2 cellular contexts compared by ENCODE assay signal in genomic region chr1:234681065-234681464, GRCh38.
TF ChIP-seq lines count a peak whose summit lies in the region.

No MANE protein-coding gene starts in this region.

TF ChIP-seq in K562, 482 proteins besides CTCF, POLR2A, EP300 and RAD21 (continued from another document):
- no peak for TF ChIP-seq PRDM10 (IDR thresholded peaks at IDR 0.05; ENCODE audit: partially characterized antibody)
- no peak for TF ChIP-seq HDAC6 (IDR thresholded peaks at IDR 0.05; ENCODE audit: low read depth, low read length)
- TF ChIP-seq SPI1 (IDR thresholded peaks at IDR 0.05; ENCODE audit: borderline replicate concordance, low read depth, low read length) = no peak
- TF ChIP-seq ZNF444 (CRISPR knock-in tag; IDR thresholded peaks at IDR 0.05) = no peak
- TF ChIP-seq EP400 (IDR thresholded peaks at IDR 0.05) = no peak
- no peak for TF ChIP-seq ZNF609 (CRISPR knock-in tag; IDR thresholded peaks at IDR 0.05; ENCODE audit: borderline replicate concordance)
- TF ChIP-seq ZNF274 (IDR thresholded peaks at IDR 0.05; ENCODE audit: borderline replicate concordance, low read depth, low read length) = no peak
- no peak for TF ChIP-seq CEBPB (tag; IDR thresholded peaks at IDR 0.05)
- no peak for TF ChIP-seq ZNF655 (CRISPR knock-in tag; IDR thresholded peaks at IDR 0.05)
- no peak for TF ChIP-seq PHB (CRISPR knock-in tag; IDR thresholded peaks at IDR 0.05)
- no peak for TF ChIP-seq ZNF561 (CRISPR knock-in tag; conservative IDR thresholded peaks at IDR 0.05)
- TF ChIP-seq HMG20B (CRISPR knock-in tag; IDR thresholded peaks at IDR 0.05) = no peak
- no peak for TF ChIP-seq RBM34 (IDR thresholded peaks at IDR 0.05; ENCODE audit: borderline replicate concordance, insufficient read depth, low read length)
- no peak for TF ChIP-seq DNMT1 (IDR thresholded peaks at IDR 0.05)
TF ChIP-seq in K562: peak in this region for 0.

TF ChIP-seq in HEK293T, 16 proteins besides CTCF, POLR2A, EP300 and RAD21 (continued from another document):
- TF ChIP-seq LEF1 (IDR thresholded peaks at IDR 0.05; ENCODE audit: borderline replicate concordance) (no peak), NFRKB (IDR thresholded peaks at IDR 0.05) (no peak), CTBP1 (IDR thresholded peaks at IDR 0.05; ENCODE audit: borderline replicate concordance) (no peak), TARDBP (IDR thresholded peaks at IDR 0.05) (no peak), FOXM1 (IDR thresholded peaks at IDR 0.05; ENCODE audit: borderline replicate concordance) (no peak), HDGF (IDR thresholded peaks at IDR 0.05; ENCODE audit: borderline replicate concordance) (no peak)
